Comparison of ENCODE assay signal across 13 cellular contexts in the genomic region with DNA sequence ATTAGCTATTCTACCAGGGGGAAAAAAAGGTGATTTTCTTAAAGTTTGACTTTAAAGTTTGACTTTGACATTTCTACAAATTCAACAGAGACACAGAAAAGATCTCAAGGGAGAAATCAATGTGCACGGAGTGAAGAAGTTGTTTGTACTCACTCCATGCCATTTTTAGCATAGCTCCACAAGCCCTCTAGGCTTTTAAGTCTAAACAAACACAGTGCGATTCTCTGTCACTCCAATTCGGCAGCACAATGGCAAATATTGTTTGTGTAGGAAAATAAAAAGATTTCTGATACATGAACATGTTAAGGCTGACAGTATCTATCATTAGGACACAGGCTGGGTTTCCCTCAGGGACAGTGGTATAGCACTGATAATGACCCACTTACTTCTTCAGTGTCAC.
"Had no signal": no experiment of that assay in that cellular context is flagged by ENCODE, and none has a peak within 500 bp of the region (broad histone marks: within the 10 kb centered on the region; RNA-seq: fewer than 3 reads in every experiment).

No MANE protein-coding gene starts in this region.

- ATAC-seq: stimulated activated naive B cell treated with anti-CD40 and anti-IgM and Interleukin-4, amounts not matched to agents 10 μg/mL and 1 μg/mL and 100 μg/mL, for 72 hours had no signal

- DNase-seq: activated CD4-positive, alpha-beta T cell treated with anti-CD3 and anti-CD28 coated beads for 48 hours; activated naive CD4-positive, alpha-beta T cell; esophagus squamous epithelium; foreskin fibroblast; spleen; stimulated activated CD4-positive, alpha-beta T cell treated with anti-CD3 and anti-CD28 coated beads, Interleukin-1b, Interleukin-23, amount 100 ng/mL, for 48 hours; stimulated activated naive B cell treated with anti-CD40 and anti-IgM and Interleukin-4, amounts not matched to agents 10 μg/mL and 1 μg/mL and 100 μg/mL, for 72 hours; T-helper 9 cell had no signal

- H3K27me3 Mint-ChIP-seq: stimulated activated naive B cell treated with anti-CD40 and anti-IgM and Interleukin-4, amounts not matched to agents 10 μg/mL and 1 μg/mL and 100 μg/mL, for 72 hours had no signal

- H3K9me3 Mint-ChIP-seq: activated T-helper 1 cell treated with anti-CD3 and anti-CD28 coated beads, Interleukin-12 subunit alpha, Interleukin-12 subunit beta, Interleukin-2, Interleukin-4 antibody, amounts not matched to agents 30 ng/mL and 10 ng/mL and 1 ng/mL, durations not matched to agents 14 hours and 24 hours and 36 hours; stimulated activated naive B cell treated with anti-CD40 and anti-IgM and Interleukin-4, amounts not matched to agents 10 μg/mL and 1 μg/mL and 100 μg/mL, for 72 hours had no signal

- H3K4me3 Mint-ChIP-seq: activated T-helper 1 cell treated with anti-CD3 and anti-CD28 coated beads, Interleukin-12 subunit alpha, Interleukin-12 subunit beta, Interleukin-2, Interleukin-4 antibody, amounts not matched to agents 30 ng/mL and 10 ng/mL and 1 ng/mL, durations not matched to agents 14 hours and 24 hours and 36 hours; stimulated activated naive B cell treated with anti-CD40 and anti-IgM and Interleukin-4, amounts not matched to agents 10 μg/mL and 1 μg/mL and 100 μg/mL, for 72 hours had no signal

- H3K27ac Mint-ChIP-seq: activated T-helper 1 cell treated with anti-CD3 and anti-CD28 coated beads, Interleukin-12 subunit alpha, Interleukin-12 subunit beta, Interleukin-2, Interleukin-4 antibody, amounts not matched to agents 30 ng/mL and 10 ng/mL and 1 ng/mL, durations not matched to agents 14 hours and 24 hours and 36 hours; stimulated activated naive B cell treated with anti-CD40 and anti-IgM and Interleukin-4, amounts not matched to agents 10 μg/mL and 1 μg/mL and 100 μg/mL, for 72 hours had no signal

- H3K9me3 ChIP-seq: ascending aorta, esophagus squamous epithelium, neutrophil, right atrium auricular region, spleen, tibial nerve had no signal
